In genomic region chr7:129613016-129613337, GRCh38 we compare ENCODE assay signal across 8 cellular contexts. TPM values are rescaled to one million over a fixed set of nuclear protein-coding genes. Genes with fewer than 3 reads are reported as not detected.
A peak's percentile ranks its signal among the peaks of the same experiment; 100 is the strongest.
DNase-seq lines count a peak whose midpoint lies in the region; ATAC-seq, FAIRE-seq and TF ChIP-seq lines count a peak whose summit lies in the region.

No MANE protein-coding gene starts in this region.

- H3K27me3 ChIP-seq in testis, result no peaks in the 10 kb centered on the region

- H3K9me3 ChIP-seq in kidney (ENCODE audit: control insufficient read depth in 1 of 2, low read length in 2 of 2), result no peaks in the 10 kb centered on the region
- H3K9me3 ChIP-seq in testis, result no peaks in the 10 kb centered on the region

- no peak for DNase-seq in activated CD4-positive, alpha-beta T cell treated with anti-CD3 and anti-CD28 coated beads, Interleukin-2, amount 10 ng/mL, durations not matched to agents 7 days and 5 days
- no peak for DNase-seq in activated CD4-positive, alpha-beta T cell treated with anti-CD3 and anti-CD28 coated beads, Interleukin-2, amount 50 U/mL, for 4 hours
- DNase-seq in activated naive CD8-positive, alpha-beta T cell treated with anti-CD3 and anti-CD28 coated beads, Interleukin-2, amount 10 ng/mL, durations not matched to agents 7 days and 5 days, result no peak
- DNase-seq in kidney (no peak), testis (no peak), MV-4-11 (lab: John Stamatoyannopoulos, UW) (no peak), putamen (ENCODE audit: low spot score) (no peak), KBM-7 (no peak)

- no peak for FAIRE-seq in kidney (lab: Jason Lieb, UNC)

- CTCF ChIA-PET in activated CD4-positive, alpha-beta T cell treated with anti-CD3 and anti-CD28 coated beads, Interleukin-2, amount 10 ng/mL, durations not matched to agents 7 days and 5 days (lab: Charles Lee), result interaction anchor here (0.6 to 1.7 kb wide), 7 partner anchors 10 to 304 kb away, joined by 3 to 6 read pairs (median 3); no protein-coding TSS in a partner anchor

- no peak overlapping the region for H3K27ac ChIP-seq in kidney (ENCODE audit: low read depth in 2 of 2, low read length in 2 of 2)
- H3K27ac ChIP-seq in testis, result peak overlapping the region in 1 of 2 donors; percentile 97

- H3K9me3 Mint-ChIP-seq in activated CD4-positive, alpha-beta T cell treated with anti-CD3 and anti-CD28 coated beads, Interleukin-2, amount 10 ng/mL, durations not matched to agents 7 days and 5 days, result no peaks in the 10 kb centered on the region
- no peaks in the 10 kb centered on the region for H3K9me3 Mint-ChIP-seq in activated naive CD8-positive, alpha-beta T cell treated with anti-CD3 and anti-CD28 coated beads, Interleukin-2, amount 10 ng/mL, durations not matched to agents 7 days and 5 days

- POLR2A ChIA-PET in activated CD4-positive, alpha-beta T cell treated with anti-CD3 and anti-CD28 coated beads, Interleukin-2, amount 10 ng/mL, durations not matched to agents 7 days and 5 days (lab: Charles Lee), result interaction anchor here (0.7 kb wide), 1 partner anchor 246 kb away, joined by 3 read pairs; no protein-coding TSS in a partner anchor
- POLR2A ChIA-PET in activated naive CD8-positive, alpha-beta T cell treated with anti-CD3 and anti-CD28 coated beads, Interleukin-2, amount 10 ng/mL, durations not matched to agents 7 days and 5 days (lab: Charles Lee), result interaction anchor here (0.6 to 2.2 kb wide), 4 partner anchors 19 to 212 kb away, joined by 3 to 10 read pairs (median 5); no protein-coding TSS in a partner anchor

- peak overlapping the region; percentile 96 to 99 for H3K9ac ChIP-seq in kidney (ENCODE audit: low read length in 2 of 2)

- H3K36me3 Mint-ChIP-seq in activated CD4-positive, alpha-beta T cell treated with anti-CD3 and anti-CD28 coated beads, Interleukin-2, amount 10 ng/mL, durations not matched to agents 7 days and 5 days (ENCODE audit: low read depth), result peaks cover 19% of the 10 kb centered on the region
- peaks cover 7% of the 10 kb centered on the region for H3K36me3 Mint-ChIP-seq in activated naive CD8-positive, alpha-beta T cell treated with anti-CD3 and anti-CD28 coated beads, Interleukin-2, amount 10 ng/mL, durations not matched to agents 7 days and 5 days

- peak overlapping the region; percentile 94 for H3K27ac Mint-ChIP-seq in activated CD4-positive, alpha-beta T cell treated with anti-CD3 and anti-CD28 coated beads, Interleukin-2, amount 10 ng/mL, durations not matched to agents 7 days and 5 days
- H3K27ac Mint-ChIP-seq in activated naive CD8-positive, alpha-beta T cell treated with anti-CD3 and anti-CD28 coated beads, Interleukin-2, amount 10 ng/mL, durations not matched to agents 7 days and 5 days, result peak overlapping the region; percentile 94

- TF ChIP-seq POLR2A in testis (IDR thresholded peaks at IDR 0.05), result no peak

- H3K4me1 ChIP-seq in kidney (ENCODE audit: control insufficient read depth in 1 of 2, insufficient read depth in 1 of 2, low read depth in 1 of 2, low read length in 2 of 2), result peaks cover 8% of the 10 kb centered on the region in 2 donors
- H3K4me1 ChIP-seq in testis, result peaks cover 21% of the 10 kb centered on the region

- H3K4me3 Mint-ChIP-seq in activated CD4-positive, alpha-beta T cell treated with anti-CD3 and anti-CD28 coated beads, Interleukin-2, amount 10 ng/mL, durations not matched to agents 7 days and 5 days, result peak overlapping the region; percentile 89
- H3K4me3 Mint-ChIP-seq in activated naive CD8-positive, alpha-beta T cell treated with anti-CD3 and anti-CD28 coated beads, Interleukin-2, amount 10 ng/mL, durations not matched to agents 7 days and 5 days, result peak overlapping the region; percentile 98

- no peaks in the 10 kb centered on the region for H3K27me3 Mint-ChIP-seq in activated CD4-positive, alpha-beta T cell treated with anti-CD3 and anti-CD28 coated beads, Interleukin-2, amount 10 ng/mL, durations not matched to agents 7 days and 5 days
- H3K27me3 Mint-ChIP-seq in activated naive CD8-positive, alpha-beta T cell treated with anti-CD3 and anti-CD28 coated beads, Interleukin-2, amount 10 ng/mL, durations not matched to agents 7 days and 5 days, result no peaks in the 10 kb centered on the region

- in situ Hi-C loops in KBM-7 (cut with MboI; ENCODE audit: low pct_unique_long_range_greater_than_20kb, low sequenced_read_pairs), result no loop called here

- TF ChIP-seq CTCF in kidney (IDR thresholded peaks at IDR 0.05; ENCODE audit: borderline replicate concordance, extremely low read depth, insufficient read depth) (no peak), testis (IDR thresholded peaks at IDR 0.05) (no peak)

- peaks cover 59% of the 10 kb centered on the region for H3K4me1 Mint-ChIP-seq in activated CD4-positive, alpha-beta T cell treated with anti-CD3 and anti-CD28 coated beads, Interleukin-2, amount 10 ng/mL, durations not matched to agents 7 days and 5 days
- H3K4me1 Mint-ChIP-seq in activated naive CD8-positive, alpha-beta T cell treated with anti-CD3 and anti-CD28 coated beads, Interleukin-2, amount 10 ng/mL, durations not matched to agents 7 days and 5 days, result peaks cover 42% of the 10 kb centered on the region

- intact Hi-C loops in kidney (cut with DNase I) (no loop called here), testis (cut with DNase I; ENCODE audit: low total_unique reads) (no loop called here)

- H3K36me3 ChIP-seq in kidney (ENCODE audit: control insufficient read depth in 1 of 2, insufficient read depth in 2 of 2, low read length in 2 of 2), result peaks cover 0 to 3% of the 10 kb centered on the region in 2 donors
- no peaks in the 10 kb centered on the region for H3K36me3 ChIP-seq in testis (ENCODE audit: low read depth, missing control alignments)

- WGBS in testis, 2 donors, result 8 to 17% methylated on average over 5 of the region's 5 CpGs

- no peak for ATAC-seq in activated naive CD8-positive, alpha-beta T cell treated with anti-CD3 and anti-CD28 coated beads, Interleukin-2, amount 10 ng/mL, durations not matched to agents 7 days and 5 days (ENCODE audit: low read depth)

- H3K4me3 ChIP-seq in kidney (ENCODE audit: low read length in 2 of 2), result peak overlapping the region; percentile 92 to 98
- H3K4me3 ChIP-seq in testis, result peak overlapping the region; percentile 88 to 92

RNA-seq across cellular contexts. Expression of gene NRF1, which starts 1.5 kb away (rescaled TPM):
- 10 to 100 TPM; 25.9 to 28.7 TPM for total RNA-seq in activated CD4-positive, alpha-beta T cell treated with anti-CD3 and anti-CD28 coated beads, Interleukin-2, amount 10 ng/mL, durations not matched to agents 7 days and 5 days
- total RNA-seq in activated naive CD8-positive, alpha-beta T cell treated with anti-CD3 and anti-CD28 coated beads, Interleukin-2, amount 10 ng/mL, durations not matched to agents 7 days and 5 days, result 10 to 100 TPM; 32.5 to 33.6 TPM
- 19.4 TPM for total RNA-seq in kidney
- 8.8 TPM for polyA plus RNA-seq in kidney (ENCODE audit: insufficient read depth, low read depth, low replicate concordance)
- 10 to 100 TPM; 26.9 to 41.6 TPM for total RNA-seq in testis
- polyA plus RNA-seq in testis (ENCODE audit: insufficient read depth, low read depth, low replicate concordance), result 16.9 TPM
